In the genomic region with DNA sequence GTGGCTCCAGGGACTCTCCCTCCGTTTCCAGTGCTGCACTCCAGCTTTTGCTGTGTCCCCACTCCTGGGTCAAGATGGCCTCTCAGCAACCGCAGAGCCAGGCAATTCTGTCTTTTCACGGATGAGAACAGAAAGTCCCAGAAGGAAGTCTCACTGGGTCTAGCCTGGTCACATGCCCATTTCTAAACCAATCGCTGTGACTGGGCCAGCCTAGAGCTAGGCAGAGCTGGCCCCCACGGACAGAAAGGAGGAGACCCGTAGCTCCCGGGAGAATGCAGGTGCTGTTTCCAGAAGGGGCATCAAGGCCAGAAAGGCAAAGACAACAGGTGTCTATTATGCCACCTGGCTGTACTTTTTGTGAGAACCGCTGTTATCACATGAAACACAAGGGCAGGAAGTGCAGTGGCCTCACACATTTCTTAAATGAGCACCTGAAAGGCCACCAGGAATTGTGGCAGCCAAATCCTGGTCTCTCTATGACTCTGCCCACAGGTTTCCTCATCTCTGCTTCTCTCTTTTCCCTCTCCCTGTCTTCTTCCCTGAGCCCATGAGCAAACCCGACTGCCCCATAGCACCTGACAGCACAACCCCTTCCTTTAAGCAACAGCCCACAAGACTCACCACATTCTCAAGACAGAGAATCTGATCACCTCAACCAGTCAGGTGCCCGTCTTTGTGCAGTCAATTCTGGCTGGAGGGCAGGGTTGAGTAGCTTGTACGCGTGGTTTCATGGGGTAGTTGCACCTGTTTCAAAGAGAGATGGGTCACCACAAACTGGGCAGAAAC, we compare ENCODE assay signal across 9 cellular contexts. TPM values are rescaled to one million over a fixed set of nuclear protein-coding genes. Genes with fewer than 3 reads are reported as not detected.
DNase-seq lines count a peak whose midpoint lies in the region; ATAC-seq and TF ChIP-seq lines count a peak whose summit lies in the region.
"Had no signal": no experiment of that assay in that cellular context is flagged by ENCODE, and none has a peak within 500 bp of the region (broad histone marks: within the 10 kb centered on the region; RNA-seq: fewer than 3 reads in every experiment).

No MANE protein-coding gene starts in this region.

- POLR2A ChIA-PET in MCF 10A (lab: Yijun Ruan, JAX), result interaction anchor here (1.0 to 1.3 kb wide), 2 partner anchors 23 to 58 kb away, joined by 3 read pairs; no protein-coding TSS in a partner anchor

- WGBS in testis, 2 donors, result 50 to 60% methylated on average over 11 to 12 of the region's 12 CpGs

- H3K27ac ChIP-seq in breast epithelium (peak overlapping the region; percentile 70 to 77), testis (peak overlapping the region in 1 of 2 donors; percentile 10)
- H3K27ac ChIP-seq: right lobe of liver had no signal

- ATAC-seq in HG02938 (IDR thresholded peaks at IDR 0.05; ENCODE audit: unreplicated experiment) (peak; percentile 79), T-helper 17 cell (peak; percentile 41)

- no peak for TF ChIP-seq POLR2A in breast epithelium (IDR thresholded peaks at IDR 0.05)
- no peak for TF ChIP-seq POLR2A in testis (IDR thresholded peaks at IDR 0.05)

- no peak overlapping the region for H3K4me3 Mint-ChIP-seq in MCF 10A (ENCODE audit: unreplicated experiment)
- no peak overlapping the region for H3K4me3 Mint-ChIP-seq in T-helper 17 cell

- H3K9me3 ChIP-seq in breast epithelium (no peaks in the 10 kb centered on the region), T-helper 17 cell (ENCODE audit: control insufficient read depth, low read length, poor library complexity, severe bottlenecking) (no peaks in the 10 kb centered on the region), testis (no peaks in the 10 kb centered on the region)
- H3K9me3 ChIP-seq: right lobe of liver had no signal

- H3K27me3 ChIP-seq in breast epithelium, result no peaks in the 10 kb centered on the region
- no peaks in the 10 kb centered on the region for H3K27me3 ChIP-seq in testis
- H3K27me3 ChIP-seq: right lobe of liver had no signal

- CTCF ChIA-PET in MCF 10A (lab: Yijun Ruan, JAX), result interaction anchor here (0.9 kb wide), 1 partner anchor 9 kb away, joined by 3 read pairs; no protein-coding TSS in a partner anchor

- intact Hi-C loops in breast epithelium (cut with DNase I; ENCODE audit: low total_unique reads) (no loop called here), MCF 10A (cut with micrococcal nuclease) (no loop called here), testis (cut with DNase I; ENCODE audit: low total_unique reads) (no loop called here)

- H3K36me3 ChIP-seq in breast epithelium (no peaks in the 10 kb centered on the region), testis (ENCODE audit: low read depth, missing control alignments) (no peaks in the 10 kb centered on the region)
- H3K36me3 ChIP-seq: right lobe of liver had no signal

- no peaks in the 10 kb centered on the region for H3K36me3 Mint-ChIP-seq in MCF 10A (ENCODE audit: insufficient read depth, unreplicated experiment)
- H3K36me3 Mint-ChIP-seq in T-helper 17 cell (ENCODE audit: low read depth), result no peaks in the 10 kb centered on the region

- H3K4me1 ChIP-seq in breast epithelium (peaks cover 9 to 13% of the 10 kb centered on the region in 2 donors), testis (peaks cover 28% of the 10 kb centered on the region)

- no TSS peak for BruUV-seq in MCF 10A (replicated peaks; lab: Mats Ljungman, UMichigan)

- H3K27ac Mint-ChIP-seq in MCF 10A (ENCODE audit: low read depth, unreplicated experiment) (no peak overlapping the region), T-helper 17 cell (no peak overlapping the region)

- no peaks in the 10 kb centered on the region for H3K9me3 Mint-ChIP-seq in MCF 10A (ENCODE audit: unreplicated experiment)

- H3K4me3 ChIP-seq in breast epithelium, result peak overlapping the region in 1 of 3 donors; percentile 25
- no peak overlapping the region for H3K4me3 ChIP-seq in testis
- H3K4me3 ChIP-seq: right lobe of liver had no signal

- H3K27me3 Mint-ChIP-seq in MCF 10A (ENCODE audit: insufficient read depth, unreplicated experiment) (no peaks in the 10 kb centered on the region), T-helper 17 cell (peaks cover 32% of the 10 kb centered on the region)

- H3K4me1 Mint-ChIP-seq in MCF 10A (ENCODE audit: insufficient read depth, unreplicated experiment) (no peaks in the 10 kb centered on the region), T-helper 17 cell (peaks cover 6% of the 10 kb centered on the region)

- DNase-seq in breast epithelium (ENCODE audit: low spot score in 2 of 2), result no peak
- DNase-seq in MCF 10A (ENCODE audit: unreplicated experiment), result no peak
- DNase-seq in T-helper 17 cell, result no peak
- DNase-seq in testis, result peak; percentile 46
- DNase-seq in COLO668 (lab: John Stamatoyannopoulos, UW; ENCODE audit: unreplicated experiment), result no peak
- DNase-seq in HCEC 1CT, result no peak
- no peak for DNase-seq in AG08396 (ENCODE audit: low spot score)
- DNase-seq: right lobe of liver had no signal

- TF ChIP-seq CTCF in breast epithelium (IDR thresholded peaks at IDR 0.05) (no peak), MCF 10A (IDR thresholded peaks at IDR 0.05; ENCODE audit: unreplicated experiment) (no peak), testis (IDR thresholded peaks at IDR 0.05) (no peak)

RNA-seq across cellular contexts. Expression of a gene that starts 37.1 kb away (rescaled TPM):
- total RNA-seq in breast epithelium, result 10 to 100 TPM; 16.8 to 33.8 (median 22.1) TPM
- total RNA-seq in MCF 10A (2022), result 17.1 and 19.7 TPM in 2 replicates
- 10 to 100 TPM; 17.3 to 19.0 TPM for total RNA-seq in T-helper 17 cell
- total RNA-seq in testis, result 10 to 100 TPM; 63.4 to 69.7 TPM
- 56.9 TPM for polyA plus RNA-seq in testis (ENCODE audit: insufficient read depth, low read depth, low replicate concordance)
